ENCODE assay signal across 18 cellular contexts in the genomic region with DNA sequence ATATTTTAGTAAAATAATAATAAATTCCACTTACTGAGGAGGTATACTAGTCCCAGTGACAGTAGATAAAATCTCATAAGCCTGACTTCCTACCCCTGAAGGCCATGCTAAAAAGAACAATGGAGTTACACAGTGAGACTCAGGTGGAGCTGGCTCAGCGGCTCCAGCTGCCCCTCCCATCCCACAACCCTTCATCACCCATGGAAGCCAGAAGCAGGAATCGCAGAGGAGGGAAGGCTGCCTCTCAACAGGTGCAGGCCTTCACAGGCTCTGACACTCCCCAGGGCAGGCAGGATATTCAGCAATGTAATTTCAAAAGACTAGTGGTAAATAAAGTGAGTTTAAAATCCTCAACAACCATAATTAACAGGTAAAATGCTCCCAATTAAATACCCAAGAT.
DNase-seq lines count a peak whose midpoint lies in the region; ATAC-seq lines count a peak whose summit lies in the region.
"Had no signal": no experiment of that assay in that cellular context is flagged by ENCODE, and none has a peak within 500 bp of the region (broad histone marks: within the 10 kb centered on the region; RNA-seq: fewer than 3 reads in every experiment).

No MANE protein-coding gene starts in this region.

- no peak overlapping the region for H3K56ac ChIP-seq in mesendoderm (ENCODE audit: low read length)

- H4K8ac ChIP-seq in mesendoderm (ENCODE audit: low read depth, low read length), result no peak overlapping the region

- H3K4me2 ChIP-seq in mesendoderm (ENCODE audit: low read length), result no peak overlapping the region
- H3K4me2 ChIP-seq: SK-N-SH had no signal

- H3K4ac ChIP-seq in mesendoderm (ENCODE audit: low read depth, low read length), result no peak overlapping the region

- H3K36me3 ChIP-seq in mesendoderm (ENCODE audit: control insufficient read depth, insufficient read depth, low read length), result no peaks in the 10 kb centered on the region
- H3K36me3 ChIP-seq: thyroid gland had no signal

- no peaks in the 10 kb centered on the region for H3K27me3 ChIP-seq in mesendoderm (ENCODE audit: insufficient read depth, low read length, poor library complexity)
- H3K27me3 ChIP-seq: MG63, thyroid gland had no signal

- WGBS in mesendoderm (ENCODE audit: extremely low coverage, insufficient coverage, low lambda C conversion rate), result no CpG with 5 or more reads among the region's 2 CpGs

- no peak overlapping the region for H3K23ac ChIP-seq in mesendoderm (ENCODE audit: low read length)

- ATAC-seq in GM21528 (IDR thresholded peaks at IDR 0.05; ENCODE audit: low FRiP score, unreplicated experiment) (no peak), HG02981 (IDR thresholded peaks at IDR 0.05; ENCODE audit: unreplicated experiment) (no peak)
- ATAC-seq: activated T-helper 17 cell treated with anti-CD3 and anti-CD28 coated beads, Interleukin-2, amount 50 U/mL, for 72 hours had no signal

- H3K4me1 ChIP-seq in mesendoderm (ENCODE audit: control insufficient read depth, low read depth, low read length), result no peaks in the 10 kb centered on the region

- H4K5ac ChIP-seq in mesendoderm (ENCODE audit: low read length), result no peak overlapping the region

- DNase-seq in ELF-1 (ENCODE audit: low read depth, low spot score), result peak; percentile 66
- peak; percentile 28 to 69 for DNase-seq in NCI-H1930 (lab: John Stamatoyannopoulos, UW)
- DNase-seq in NCI-H748 treated with DMSO at 0.1 percent for 48 hours (lab: John Stamatoyannopoulos, UW), result peak; percentile 88
- peak; percentile 54 for DNase-seq in mesendoderm
- DNase-seq in hippocampal formation (lab: John Stamatoyannopoulos, UW), result no peak
- DNase-seq: activated CD4-positive, alpha-beta memory T cell treated with anti-CD3 and anti-CD28 coated beads, Interleukin-2, amount 10 ng/mL, durations not matched to agents 7 days and 5 days; amygdala; GDM1; hypothalamus; MG63; nephron progenitor cell; SK-N-SH; stimulated activated CD4-positive, alpha-beta T cell treated with anti-CD3 and anti-CD28 coated beads, Interleukin-2, amount 100 ng/mL, for 24 hours; thyroid gland had no signal

- no peak overlapping the region for H3K27ac ChIP-seq in mesendoderm (ENCODE audit: low read depth, low read length)
- H3K27ac ChIP-seq: C4-2B, thyroid gland had no signal

- H3K18ac ChIP-seq in mesendoderm (ENCODE audit: low read length), result no peak overlapping the region

- no peak overlapping the region for H3K9ac ChIP-seq in mesendoderm (ENCODE audit: low read length)
- H3K9ac ChIP-seq: SK-N-SH had no signal

- no peak overlapping the region for H2BK120ac ChIP-seq in mesendoderm (ENCODE audit: low read depth, low read length)

- no peak overlapping the region for H2BK15ac ChIP-seq in mesendoderm (replicated peaks; ENCODE audit: low read depth)

- no peak overlapping the region for H2BK5ac ChIP-seq in mesendoderm (ENCODE audit: low read length)

- H3K79me1 ChIP-seq in mesendoderm (ENCODE audit: low read length), result no peaks in the 10 kb centered on the region

- no peak overlapping the region for H2AK5ac ChIP-seq in mesendoderm (ENCODE audit: low read length)

- no peak overlapping the region for H3K4me3 ChIP-seq in mesendoderm (ENCODE audit: low read length)
- H3K4me3 ChIP-seq: MG63, thyroid gland had no signal

- H3K79me2 ChIP-seq in mesendoderm (ENCODE audit: control insufficient read depth, insufficient read depth, low read length), result no peaks in the 10 kb centered on the region

Comparison
In these comparisons a context has a peak if more than half of its experiments do, and no peak if none do; other contexts are left out.
1. DNase-seq: peak in ELF-1 (single experiment), NCI-H1930 (2 of 2), NCI-H748 treated with DMSO at 0.1 percent for 48 hours (single experiment) and mesendoderm (single experiment); none in hippocampal formation (0 of 2).